ENCODE assay signal across 9 cellular contexts in the genomic region with DNA sequence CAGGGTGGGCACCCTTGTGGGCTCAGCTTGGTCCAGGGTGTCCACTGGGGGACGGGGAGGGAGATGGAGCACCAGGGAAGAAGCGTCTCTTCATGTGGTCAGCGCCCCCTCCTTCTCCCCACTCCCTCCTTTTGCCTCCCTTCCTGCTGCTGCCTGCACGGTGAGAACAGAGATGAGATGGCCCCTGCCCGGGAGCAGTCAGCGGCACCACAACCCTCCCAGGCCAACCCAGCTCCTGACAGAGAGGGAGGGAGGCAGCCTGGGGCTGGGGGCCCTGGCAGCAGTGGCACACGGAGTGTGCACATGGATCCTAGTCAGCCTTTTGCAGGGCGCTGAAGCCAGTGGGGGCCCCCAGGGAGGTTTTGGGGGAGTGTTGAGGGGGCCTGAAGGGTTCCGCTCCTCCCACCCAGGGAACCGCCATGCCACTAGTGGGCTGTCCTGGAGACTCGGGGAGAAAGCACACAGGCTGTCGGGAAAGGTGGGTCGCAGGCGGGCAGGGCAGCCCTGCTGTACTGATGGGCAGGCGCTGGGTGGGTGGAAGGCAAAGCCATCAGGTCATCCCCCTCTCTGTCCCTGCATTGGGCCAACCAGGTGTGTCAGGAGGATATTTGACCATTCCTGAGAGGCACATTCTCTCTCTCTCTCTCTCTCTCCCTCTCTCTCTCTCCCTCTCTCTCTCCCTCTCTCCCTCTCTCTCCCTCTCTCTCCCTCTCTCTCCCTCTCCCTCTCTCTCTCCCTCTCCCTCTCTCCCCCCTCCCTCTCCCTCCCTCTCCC.
A peak's percentile ranks its signal among the peaks of the same experiment; 100 is the strongest.
DNase-seq lines count a peak whose midpoint lies in the region; ATAC-seq, FAIRE-seq and TF ChIP-seq lines count a peak whose summit lies in the region.
"Had no signal": no experiment of that assay in that cellular context is flagged by ENCODE, and none has a peak within 500 bp of the region (broad histone marks: within the 10 kb centered on the region; RNA-seq: fewer than 3 reads in every experiment).

No MANE protein-coding gene starts in this region.

- peak; percentile 63 for FAIRE-seq in urothelium cell line (lab: Jason Lieb, UNC)
- FAIRE-seq: small intestine had no signal

- no peaks in the 10 kb centered on the region for H3K36me3 Mint-ChIP-seq in activated naive CD4-positive, alpha-beta T cell treated with anti-CD3 and anti-CD28 coated beads for 36 hours (ENCODE audit: low read depth)
- H3K36me3 Mint-ChIP-seq in activated naive CD8-positive, alpha-beta T cell treated with anti-CD3 and anti-CD28 coated beads for 36 hours, result peaks cover 3% of the 10 kb centered on the region
- H3K36me3 Mint-ChIP-seq in memory B cell, result no peaks in the 10 kb centered on the region

- intact Hi-C loops in activated naive CD4-positive, alpha-beta T cell treated with anti-CD3 and anti-CD28 coated beads for 36 hours (cut with micrococcal nuclease), result loop anchor here (5.0 kb wide), 1 partner anchor 239 kb away; a partner anchor contains a TSS

- TF ChIP-seq POLR2A in GM18505 (IDR thresholded peaks at IDR 0.05; ENCODE audit: borderline replicate concordance, extremely low read depth, insufficient read depth, insufficient read length), result no peak

- ATAC-seq in memory B cell (ENCODE audit: low read depth) (no peak), GM18505 (IDR thresholded peaks at IDR 0.05; ENCODE audit: unreplicated experiment) (no peak)

- peaks cover 5% of the 10 kb centered on the region for H3K4me1 Mint-ChIP-seq in activated naive CD4-positive, alpha-beta T cell treated with anti-CD3 and anti-CD28 coated beads for 36 hours (ENCODE audit: low read depth)
- peaks cover 5% of the 10 kb centered on the region for H3K4me1 Mint-ChIP-seq in activated naive CD8-positive, alpha-beta T cell treated with anti-CD3 and anti-CD28 coated beads for 36 hours
- H3K4me1 Mint-ChIP-seq in memory B cell, result peaks cover 3% of the 10 kb centered on the region

- H3K4me3 Mint-ChIP-seq in activated naive CD4-positive, alpha-beta T cell treated with anti-CD3 and anti-CD28 coated beads for 36 hours, result no peak overlapping the region
- peak overlapping the region; percentile 84 for H3K4me3 Mint-ChIP-seq in activated naive CD8-positive, alpha-beta T cell treated with anti-CD3 and anti-CD28 coated beads for 36 hours
- no peak overlapping the region for H3K4me3 Mint-ChIP-seq in memory B cell

- DNase-seq in activated naive CD4-positive, alpha-beta T cell treated with anti-CD3 and anti-CD28 coated beads for 36 hours, result peak; percentile 4
- no peak for DNase-seq in activated naive CD4-positive, alpha-beta T cell treated with Interleukin-2 at 50 U/mL for 16 hours
- no peak for DNase-seq in activated naive CD8-positive, alpha-beta T cell treated with anti-CD3 and anti-CD28 coated beads for 36 hours
- DNase-seq in memory B cell (ENCODE audit: low spot score in 2 of 2) (no peak), urothelium cell line (ENCODE audit: low spot score) (no peak), NCI-H446 treated with DMSO at 0.1 percent for 48 hours (lab: John Stamatoyannopoulos, UW) (no peak), NCI-H2029 treated with DMSO at 0.1 percent for 48 hours (lab: John Stamatoyannopoulos, UW) (no peak)

- H3K27ac Mint-ChIP-seq in activated naive CD4-positive, alpha-beta T cell treated with anti-CD3 and anti-CD28 coated beads for 36 hours, result no peak overlapping the region
- no peak overlapping the region for H3K27ac Mint-ChIP-seq in activated naive CD8-positive, alpha-beta T cell treated with anti-CD3 and anti-CD28 coated beads for 36 hours
- peak overlapping the region; percentile 82 for H3K27ac Mint-ChIP-seq in memory B cell

- CTCF ChIA-PET in activated naive CD4-positive, alpha-beta T cell treated with anti-CD3 and anti-CD28 coated beads for 36 hours (lab: Charles Lee), result interaction anchor here (0.5 kb wide), 1 partner anchor 194 kb away, joined by 4 read pairs; no protein-coding TSS in a partner anchor

- H3K9me3 Mint-ChIP-seq in activated naive CD4-positive, alpha-beta T cell treated with anti-CD3 and anti-CD28 coated beads for 36 hours, result no peaks in the 10 kb centered on the region
- no peaks in the 10 kb centered on the region for H3K9me3 Mint-ChIP-seq in activated naive CD8-positive, alpha-beta T cell treated with anti-CD3 and anti-CD28 coated beads for 36 hours
- H3K9me3 Mint-ChIP-seq in memory B cell, result no peaks in the 10 kb centered on the region

- no peaks in the 10 kb centered on the region for H3K27me3 Mint-ChIP-seq in activated naive CD4-positive, alpha-beta T cell treated with anti-CD3 and anti-CD28 coated beads for 36 hours (ENCODE audit: low read depth)
- no peaks in the 10 kb centered on the region for H3K27me3 Mint-ChIP-seq in activated naive CD8-positive, alpha-beta T cell treated with anti-CD3 and anti-CD28 coated beads for 36 hours
- peaks cover 2% of the 10 kb centered on the region for H3K27me3 Mint-ChIP-seq in memory B cell
